ENCODE assay signal across 30 cellular contexts in the genomic region with DNA sequence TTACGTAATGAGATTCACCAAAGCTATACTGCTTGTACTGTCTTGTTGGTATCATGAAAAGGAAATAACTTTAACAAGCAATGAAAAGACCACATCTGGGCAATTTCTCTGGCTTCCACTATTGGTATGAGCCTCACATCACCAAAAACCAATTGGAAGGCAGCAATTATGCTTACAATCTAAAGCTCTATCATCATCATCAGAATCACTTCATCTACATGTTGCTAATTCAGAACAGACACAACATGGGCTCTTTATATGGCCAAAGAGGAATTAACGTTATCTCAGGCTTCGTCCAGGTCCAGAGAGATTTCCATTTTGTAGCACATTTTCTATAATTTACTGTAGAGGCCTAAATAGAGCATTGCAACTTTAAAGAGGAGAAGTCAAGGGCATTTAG.
"Had no signal": no experiment of that assay in that cellular context is flagged by ENCODE, and none has a peak within 500 bp of the region (broad histone marks: within the 10 kb centered on the region; RNA-seq: fewer than 3 reads in every experiment).

No MANE protein-coding gene starts in this region.

- H3K27ac ChIP-seq: adrenal gland, ascending aorta, body of pancreas, brain microvascular endothelial cell, breast epithelium, cardiac muscle cell had no signal

- DNase-seq: activated effector memory CD4-positive, alpha-beta T cell treated with anti-CD3 and anti-CD28 coated beads, Interleukin-2, amount 50 U/mL, for 16 hours; activated effector memory CD4-positive, alpha-beta T cell treated with Interleukin-2 at 50 U/mL for 16 hours; activated gamma-delta T cell; activated gamma-delta T cell treated with Interleukin-2 at 50 U/mL for 16 hours; activated naive CD4-positive, alpha-beta T cell; activated naive CD4-positive, alpha-beta T cell treated with anti-CD3 and anti-CD28 coated beads for 36 hours; activated naive CD4-positive, alpha-beta T cell treated with anti-CD3 and anti-CD28 coated beads, Interleukin-2, amount 10 ng/mL, durations not matched to agents 7 days and 5 days; activated naive CD4-positive, alpha-beta T cell treated with anti-CD3 and anti-CD28 coated beads, Interleukin-2, amount 50 U/mL, for 16 hours; activated naive CD4-positive, alpha-beta T cell treated with Interleukin-2 at 50 U/mL for 16 hours; activated naive CD8-positive, alpha-beta T cell treated with anti-CD3 and anti-CD28 coated beads for 36 hours; activated naive CD8-positive, alpha-beta T cell treated with anti-CD3 and anti-CD28 coated beads, Interleukin-2, amount 10 ng/mL, durations not matched to agents 7 days and 5 days; activated naive CD8-positive, alpha-beta T cell treated with anti-CD3 and anti-CD28 coated beads, Interleukin-2, amount 50 U/mL, for 24 hours; activated T-cell treated with anti-CD3 and anti-CD28 coated beads, Interleukin-2, amount 50 U/mL, for 4 hours; activated T-cell treated with anti-CD3 and anti-CD28 coated beads, Interleukin-2, amount 50 U/mL, for 48 hours; activated T-cell treated with anti-CD3 and anti-CD28 coated beads, Interleukin-2, amount 50 U/mL, for 72 hours; adrenal gland; amniotic stem cell; amygdala; anterior cingulate cortex; aorta; body of pancreas; brain microvascular endothelial cell; caudate nucleus; central memory CD4-positive, alpha-beta T cell; cerebellar nuclear complex had no signal

- H3K27me3 ChIP-seq: adrenal gland, ascending aorta, body of pancreas, brain microvascular endothelial cell, breast epithelium, cardiac muscle cell had no signal

- H3K4me3 ChIP-seq: adrenal gland, ascending aorta, body of pancreas, breast epithelium, cardiac muscle cell had no signal

- ATAC-seq: activated naive CD4-positive, alpha-beta T cell treated with anti-CD3 and anti-CD28 coated beads, Interleukin-2, amount 50 U/mL, for 72 hours; activated naive CD8-positive, alpha-beta T cell treated with anti-CD3 and anti-CD28 coated beads, Interleukin-2, amount 50 U/mL, for 24 hours; activated T-cell treated with anti-CD3 and anti-CD28 coated beads, Interleukin-2, amount 50 U/mL, for 4 hours; activated T-cell treated with anti-CD3 and anti-CD28 coated beads, Interleukin-2, amount 50 U/mL, for 72 hours; activated T-helper 17 cell treated with anti-CD3 and anti-CD28 coated beads, Interleukin-2, amount 50 U/mL, for 72 hours; body of pancreas had no signal

- H3K4me1 ChIP-seq: adrenal gland, ascending aorta, body of pancreas, breast epithelium had no signal

- H3K36me3 ChIP-seq: adrenal gland, ascending aorta, brain microvascular endothelial cell, breast epithelium, cardiac muscle cell had no signal
